Comparison of ENCODE assay signal across 15 cellular contexts in the genomic region with DNA sequence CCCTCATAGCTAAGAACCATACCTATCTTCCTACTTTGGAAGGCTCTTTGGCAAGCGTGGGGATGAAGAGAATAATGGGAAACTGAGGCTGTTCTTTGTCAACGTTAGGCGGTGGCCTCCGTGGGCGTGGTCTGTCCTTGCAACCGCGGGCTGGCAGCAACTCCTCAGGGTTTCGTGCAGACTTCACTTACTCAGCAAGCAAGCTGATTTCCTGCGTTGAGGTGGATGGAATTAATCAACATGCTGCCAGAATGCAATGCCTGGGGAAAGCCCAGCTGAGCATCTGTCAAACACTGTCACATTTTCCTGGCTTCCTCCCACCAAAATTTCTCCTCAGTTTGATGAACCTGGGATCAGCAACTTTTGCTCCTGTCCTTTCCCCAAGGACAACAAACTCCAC. TPM values are rescaled to one million over a fixed set of nuclear protein-coding genes. Genes with fewer than 3 reads are reported as not detected.
DNase-seq lines count a peak whose midpoint lies in the region; TF ChIP-seq lines count a peak whose summit lies in the region.
"Had no signal": no experiment of that assay in that cellular context is flagged by ENCODE, and none has a peak within 500 bp of the region (broad histone marks: within the 10 kb centered on the region; RNA-seq: fewer than 3 reads in every experiment).

No MANE protein-coding gene starts in this region.

- H3K4me1 Mint-ChIP-seq in activated T-cell treated with anti-CD3 and anti-CD28 coated beads, Interleukin-2, amount 50 U/mL, for 24 hours (ENCODE audit: low read depth), result peaks cover 49% of the 10 kb centered on the region

- H3K27me3 Mint-ChIP-seq in activated T-cell treated with anti-CD3 and anti-CD28 coated beads, Interleukin-2, amount 50 U/mL, for 24 hours, result peaks cover 67% of the 10 kb centered on the region

- H3K4me3 Mint-ChIP-seq in activated T-cell treated with anti-CD3 and anti-CD28 coated beads, Interleukin-2, amount 50 U/mL, for 24 hours, result no peak overlapping the region

- in situ Hi-C loops in GM13976 (cut with MboI; ENCODE audit: low sequenced_read_pairs, unreplicated experiment), result no loop called here

- WGBS in lower leg skin, 2 donors, result 14 to 17% methylated on average over 9 of the region's 9 CpGs

- TF ChIP-seq CTCF in AG09319 (IDR thresholded peaks at IDR 0.05; ENCODE audit: low read depth, low read length) (no peak), GM12865 (IDR thresholded peaks at IDR 0.05; ENCODE audit: insufficient read depth, low read depth, low read length, missing control alignments) (no peak), lower leg skin (IDR thresholded peaks at IDR 0.05) (no peak), GM13976 (IDR thresholded peaks at IDR 0.05; ENCODE audit: borderline replicate concordance, control extremely low read depth, extremely low read depth, insufficient read depth, missing control alignments) (no peak)

- TF ChIP-seq POLR2A in lower leg skin (IDR thresholded peaks at IDR 0.05), result no peak

- peak overlapping the region; percentile 76 for H3K27ac Mint-ChIP-seq in activated T-cell treated with anti-CD3 and anti-CD28 coated beads, Interleukin-2, amount 50 U/mL, for 24 hours

- DNase-seq in AG09319 (ENCODE audit: extremely low read depth, low read depth) (peak; percentile 11), GM12865 (ENCODE audit: low read depth) (peak; percentile 26), lung microvascular endothelial cell (ENCODE audit: low read depth in 2 of 2) (peak; percentile 22 to 66), lower leg skin (ENCODE audit: low spot score in 2 of 2) (no peak), LoVo (ENCODE audit: low spot score) (no peak), GM13976 (ENCODE audit: low spot score) (no peak), hepatic stellate cell (ENCODE audit: low spot score) (no peak)
- peak; percentile 48 for DNase-seq in activated T-cell treated with anti-CD3 and anti-CD28 coated beads, Interleukin-2, amount 50 U/mL, for 24 hours
- DNase-seq: NCI-H1092 treated with DMSO at 0.1 percent for 48 hours, NCI-H446 treated with DMSO at 0.1 percent for 48 hours had no signal

- intact Hi-C loops in lower leg skin (cut with DNase I; ENCODE audit: low total_unique reads), result no loop called here

- H3K36me3 Mint-ChIP-seq in activated T-cell treated with anti-CD3 and anti-CD28 coated beads, Interleukin-2, amount 50 U/mL, for 24 hours (ENCODE audit: low read depth), result no peaks in the 10 kb centered on the region

- no peaks in the 10 kb centered on the region for H3K9me3 Mint-ChIP-seq in activated T-cell treated with anti-CD3 and anti-CD28 coated beads, Interleukin-2, amount 50 U/mL, for 24 hours

- H3K4me3 ChIP-seq in GM12865 (ENCODE audit: low read depth, low read length), result no peak overlapping the region
- no peak overlapping the region for H3K4me3 ChIP-seq in lower leg skin (ENCODE audit: low read depth, poor library complexity, severe bottlenecking)
- H3K4me3 ChIP-seq: PC-9 had no signal

RNA-seq across cellular contexts. Expression of a gene that starts 9.2 kb away (rescaled TPM):
- total RNA-seq in lung microvascular endothelial cell (not detected in 2 replicates), lower leg skin (not detected)
- total RNA-seq: astrocyte; glomerular endothelial cell; kidney epithelial cell; PC-9; T-helper 2 cell treated with Interferon-gamma antibody and Interleukin-4, amounts not matched to agents 100 ng/mL and 5 ng/mL, for 36 hours had no signal

RNA-seq across cellular contexts. Expression of a gene that starts 31.0 kb away (rescaled TPM):
- total RNA-seq in lung microvascular endothelial cell, result 37.9 and 47.3 TPM in 2 replicates
- total RNA-seq in lower leg skin, result 10 to 100 TPM; 17.8 to 33.6 (median 25.3) TPM

Comparison
In these comparisons a context has a peak if more than half of its experiments do, and no peak if none do; other contexts are left out.
1. DNase-seq: peak in AG09319 (single experiment), GM12865 (single experiment), activated T-cell treated with anti-CD3 and anti-CD28 coated beads, Interleukin-2, amount 50 U/mL, for 24 hours (single experiment) and lung microvascular endothelial cell (2 of 2); none in lower leg skin (0 of 2), LoVo (single experiment), GM13976 (single experiment) and hepatic stellate cell (single experiment).